9 cellular contexts compared by ENCODE assay signal in the genomic region with DNA sequence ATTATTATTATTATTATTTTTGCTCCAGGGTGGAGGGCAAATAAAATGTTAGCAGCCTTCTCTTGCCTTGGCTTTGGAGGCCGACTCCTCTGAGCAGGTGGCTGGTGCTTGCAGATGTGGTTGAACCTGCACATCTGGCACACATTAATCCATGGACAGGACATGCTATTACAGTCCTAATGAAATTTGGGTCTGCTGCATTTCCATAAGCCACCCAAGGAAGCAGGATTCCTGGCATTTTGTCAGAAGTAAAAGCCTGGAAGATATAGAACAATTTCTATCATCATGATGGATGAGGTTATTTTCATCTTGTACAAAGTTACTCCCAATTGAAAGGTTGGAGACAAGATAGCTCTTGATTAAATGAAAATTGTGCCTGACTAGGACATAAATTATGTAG.
"Had no signal": no experiment of that assay in that cellular context is flagged by ENCODE, and none has a peak within 500 bp of the region (broad histone marks: within the 10 kb centered on the region; RNA-seq: fewer than 3 reads in every experiment).

No MANE protein-coding gene starts in this region.

- ATAC-seq: GM23338, HCT116 had no signal

- H3K36me3 ChIP-seq: HAP-1 had no signal

- H3K27ac ChIP-seq: GM23248 had no signal

- H3K4me2 ChIP-seq: GM23338 had no signal

- H3K9ac ChIP-seq: GM23248 had no signal

- DNase-seq: GM23248, GOT3, H7, H9, HCEC 1CT, HFFc6 had no signal

- H3K4me3 ChIP-seq: GM23248, GM23338, HAP-1 had no signal

- H3K4me1 ChIP-seq: HAP-1 had no signal

- H2AFZ ChIP-seq: GM23248, GM23338 had no signal

- H3K9me3 ChIP-seq: HAP-1 had no signal
